8 cellular contexts compared by ENCODE assay signal in genomic region chr19:29941828-29942403, GRCh38. TPM values are rescaled to one million over a fixed set of nuclear protein-coding genes. Genes with fewer than 3 reads are reported as not detected.
DNase-seq lines count a peak whose midpoint lies in the region; ATAC-seq and TF ChIP-seq lines count a peak whose summit lies in the region.

TSS of gene URI1 (plus strand) at chr19:29942239. CDS start at chr19:29942548, 309 bp downstream.

- peak within 1 kb of the TSS; percentile 80 for H3K4me3 ChIP-seq in GM12864 (ENCODE audit: low read depth, low read length)
- peak within 1 kb of the TSS; percentile 59 to 93 (median 76) for H3K4me3 ChIP-seq in transverse colon

- no peaks in the 10 kb centered on the region for H3K9me3 ChIP-seq in transverse colon

- peak; percentile 91 for ATAC-seq in HG02642 (IDR thresholded peaks at IDR 0.05; ENCODE audit: poor library complexity, unreplicated experiment)

- no peak for TF ChIP-seq CTCF in GM12864 (IDR thresholded peaks at IDR 0.05; ENCODE audit: low read depth, low read length, missing control alignments)
- no peak for TF ChIP-seq CTCF in transverse colon (IDR thresholded peaks at IDR 0.05)

- WGBS in transverse colon (ENCODE audit: low coverage in 1 of 2), 2 donors: 0 to 1% methylated on average over 9 to 46 of the region's 59 CpGs

- intact Hi-C loops in cardiac septum (cut with DNase I) (no loop called here), posterior cingulate gyrus (cut with DNase I) (no loop called here), transverse colon (cut with DNase I; ENCODE audit: low total_unique reads) (no loop called here)

- H3K27me3 ChIP-seq in transverse colon: no peaks in the 10 kb centered on the region

- H3K27ac ChIP-seq in transverse colon: peak within 1 kb of the TSS; percentile 61 to 90 (median 85)

- TF ChIP-seq POLR2A in transverse colon (IDR thresholded peaks at IDR 0.05): no peak

- DNase-seq in GM12864 (ENCODE audit: low read depth): peak; percentile 15
- DNase-seq in NCI-H128 (lab: John Stamatoyannopoulos, UW; ENCODE audit: unreplicated experiment): peak; percentile 76
- DNase-seq in SW480 (ENCODE audit: low spot score): peak; percentile 74
- DNase-seq in activated naive CD8-positive, alpha-beta T cell treated with anti-CD3 and anti-CD28 coated beads, Interleukin-2, amount 50 U/mL, for 16 hours (ENCODE audit: low read depth, low spot score): peak; percentile 93
- peak; percentile 96 for DNase-seq in cardiac septum (ENCODE audit: low spot score)
- DNase-seq in posterior cingulate gyrus: peak; percentile 82 to 99 (median 90)
- peak; percentile 95 for DNase-seq in transverse colon

- in situ Hi-C loops in transverse colon (cut with MboI; ENCODE audit: low pct_ligation_motif_present in 1 of 4, low pct_unique_long_range_greater_than_20kb in 1 of 4, low sequenced_read_pairs in 3 of 4): no loop called here

- TF ChIP-seq EP300 in transverse colon (IDR thresholded peaks at IDR 0.05; ENCODE audit: low read depth): no peak

- H3K4me1 ChIP-seq in transverse colon: peaks cover 0 to 46% (median 24%) of the 10 kb centered on the region in 4 donors

- no peaks in the 10 kb centered on the region for H3K36me3 ChIP-seq in transverse colon

RNA-seq across cellular contexts. Expression of gene URI1, which starts in this region (rescaled TPM):
- total RNA-seq in cardiac septum (47.1 TPM), transverse colon (100 to 1,000 TPM in 1 of 4 donors, 10 to 100 TPM in 3; 28.1 to 146 (median 48.0) TPM)

Comparison
In these comparisons a context has a peak if more than half of its experiments do, and no peak if none do; other contexts are left out.
1. Peak in every context shown above with its lines: DNase-seq, ATAC-seq, H3K4me3 ChIP-seq and H3K27ac ChIP-seq.
2. DNase-seq: peak in every context shown above with its lines; median percentile 96 in cardiac septum; 95 in transverse colon; 93 in activated naive CD8-positive, alpha-beta T cell treated with anti-CD3 and anti-CD28 coated beads, Interleukin-2, amount 50 U/mL, for 16 hours; 90 in posterior cingulate gyrus; 76 in NCI-H128; 74 in SW480; 15 in GM12864.